ENCODE assay signal across 17 cellular contexts in genomic region chr10:95228934-95229723, GRCh38. TPM values are rescaled to one million over a fixed set of nuclear protein-coding genes. Genes with fewer than 3 reads are reported as not detected.
DNase-seq lines count a peak whose midpoint lies in the region; ATAC-seq and TF ChIP-seq lines count a peak whose summit lies in the region.
"Not testable (repeated sequence)": the region's sequence is repeated elsewhere in the genome, so short reads cannot be mapped to it uniquely, and the experiment has no call there.
"Had no signal": no experiment of that assay in that cellular context is flagged by ENCODE, and none has a peak within 500 bp of the region (broad histone marks: within the 10 kb centered on the region; RNA-seq: fewer than 3 reads in every experiment).

No MANE protein-coding gene starts in this region.

- H3K79me1 ChIP-seq in H9 (ENCODE audit: insufficient read depth, low read depth, low read length, poor library complexity, severe bottlenecking); mesendoderm (ENCODE audit: low read length): not testable (repeated sequence)

- H3K36me3 Mint-ChIP-seq in H9 (ENCODE audit: insufficient read depth in 1 of 3, low read depth in 3 of 3) (peaks cover 9 to 31% (median 13%) of the 10 kb centered on the region in 3 experiments), WTC11 (peaks cover 19% of the 10 kb centered on the region), osteocyte (ENCODE audit: unreplicated experiment) (peaks cover 12% of the 10 kb centered on the region)

- H4K20me1 ChIP-seq in H9 (ENCODE audit: control insufficient read depth, insufficient read depth, insufficient read length); hepatocyte (ENCODE audit: insufficient read depth, poor library complexity, severe bottlenecking): not testable (repeated sequence)

- H2AFZ ChIP-seq in H9 (ENCODE audit: low read length); hepatocyte: not testable (repeated sequence)

- H2BK12ac ChIP-seq in H9 (ENCODE audit: insufficient read length, low read depth, low read length), result peak overlapping the region; percentile 96

- ATAC-seq in Panc1, result peak; percentile 69
- ATAC-seq in WTC11, result not testable (repeated sequence)

- not testable (repeated sequence) for DNase-seq in H9; Panc1 (ENCODE audit: low read depth, low spot score); WTC11 (ENCODE audit: low spot score); hepatocyte (ENCODE audit: low spot score); osteocyte (ENCODE audit: extremely low spot score, unreplicated experiment)
- peak; percentile 51 for DNase-seq in mesendoderm

- peak overlapping the region; percentile 94 for H4K5ac ChIP-seq in H9 (ENCODE audit: insufficient read length, low read depth, low read length)
- not testable (repeated sequence) for H4K5ac ChIP-seq in mesendoderm (ENCODE audit: low read length)

- H3K27ac ChIP-seq in H9 (ENCODE audit: insufficient read length, low read depth, low read length) (peak overlapping the region; percentile 100), Panc1 (ENCODE audit: low read length) (peak overlapping the region; percentile 93), ectodermal cell (ENCODE audit: insufficient read depth, low read depth, low read length, poor library complexity, severe bottlenecking) (peak overlapping the region; percentile 63), hepatocyte (peak overlapping the region; percentile 79), mesendoderm (ENCODE audit: low read depth, low read length) (peak overlapping the region; percentile 85)

- not testable (repeated sequence) for TF ChIP-seq CTCF in H9 (conservative IDR thresholded peaks at IDR 0.05); Panc1 (IDR thresholded peaks at IDR 0.05); WTC11 (IDR thresholded peaks at IDR 0.05); hepatocyte (IDR thresholded peaks at IDR 0.05; ENCODE audit: poor library complexity); osteocyte (IDR thresholded peaks at IDR 0.05)

- CTCF ChIA-PET in Panc1 (lab: Charles Lee), result not testable (repeated sequence)
- CTCF ChIA-PET in WTC11 (lab: Charles Lee), result interaction anchor here (1.3 to 2.1 kb wide), 3 partner anchors 14 to 46 kb away, joined by 3 to 9 read pairs (median 5); no protein-coding TSS in a partner anchor

- peak overlapping the region; percentile 92 for H3T11ph ChIP-seq in H9 (ENCODE audit: low read length)

- peak overlapping the region; percentile 91 for H3K4me2 ChIP-seq in H9 (ENCODE audit: insufficient read depth, insufficient read length, low read length)
- peak overlapping the region; percentile 88 for H3K4me2 ChIP-seq in hepatocyte
- H3K4me2 ChIP-seq in mesendoderm (ENCODE audit: low read length), result peak overlapping the region; percentile 14

- not testable (repeated sequence) for H3K27me3 Mint-ChIP-seq in H9 (ENCODE audit: low read depth); WTC11 (ENCODE audit: low read depth); osteocyte (ENCODE audit: unreplicated experiment)

- H3K4me3 ChIP-seq in Panc1 (ENCODE audit: low read depth in 2 of 2, low read length in 2 of 2), result peak overlapping the region in 1 of 2 experiments; percentile 15; a peak in 1 of 4 replicates
- H3K4me3 ChIP-seq in ectodermal cell (ENCODE audit: insufficient read depth, low read depth, low read length); hepatocyte; mesendoderm (ENCODE audit: low read length): not testable (repeated sequence)

- H3K36me3 ChIP-seq in Panc1 (ENCODE audit: control insufficient read depth, insufficient read depth, low read length); ectodermal cell (ENCODE audit: control insufficient read depth, insufficient read depth, low read length); hepatocyte (replicated peaks; ENCODE audit: insufficient read depth, low read depth); mesendoderm (ENCODE audit: control insufficient read depth, insufficient read depth, low read length): not testable (repeated sequence)

- H4K8ac ChIP-seq in H9 (replicated peaks; ENCODE audit: insufficient read length, low read depth, low read length) (peak overlapping the region; percentile 74), mesendoderm (ENCODE audit: low read depth, low read length) (peak overlapping the region; percentile 94)

- H3K4me1 Mint-ChIP-seq in H9 (peaks cover 42% of the 10 kb centered on the region in 2 experiments), WTC11 (peaks cover 55% of the 10 kb centered on the region), osteocyte (ENCODE audit: unreplicated experiment) (peaks cover 38% of the 10 kb centered on the region)

- H3K18ac ChIP-seq in H9 (ENCODE audit: insufficient read length, low read depth, low read length) (peak overlapping the region; percentile 87), mesendoderm (ENCODE audit: low read length) (peak overlapping the region; percentile 99)

- H2AK5ac ChIP-seq in H9 (ENCODE audit: insufficient read length, low read length), result peak overlapping the region; percentile 76
- not testable (repeated sequence) for H2AK5ac ChIP-seq in mesendoderm (ENCODE audit: low read length)

- H3K27ac Mint-ChIP-seq in H9, result peak overlapping the region; percentile 98 to 100 (median 98)
- peak overlapping the region; percentile 100 for H3K27ac Mint-ChIP-seq in WTC11
- peak overlapping the region; percentile 95 for H3K27ac Mint-ChIP-seq in osteocyte (ENCODE audit: unreplicated experiment)

- intact Hi-C loops in Panc1 (cut with micrococcal nuclease; ENCODE audit: unreplicated experiment), result not testable (repeated sequence)

- H2BK15ac ChIP-seq in H9 (ENCODE audit: low read depth, low read length), result not testable (repeated sequence)
- H2BK15ac ChIP-seq in mesendoderm (replicated peaks; ENCODE audit: low read depth), result peak overlapping the region; percentile 22

- peak overlapping the region; percentile 55 to 57 for H3K4me3 Mint-ChIP-seq in H9
- peak overlapping the region; percentile 45 for H3K4me3 Mint-ChIP-seq in WTC11
- H3K4me3 Mint-ChIP-seq in osteocyte (ENCODE audit: unreplicated experiment), result peak overlapping the region; percentile 5

- H3K9me3 ChIP-seq in H9 (ENCODE audit: control insufficient read depth, low read depth, low read length); Panc1 (ENCODE audit: control insufficient read depth, insufficient read depth, low read depth, low read length); ectodermal cell (ENCODE audit: control insufficient read depth, low read length); hepatocyte (ENCODE audit: low read depth): not testable (repeated sequence)

- peak overlapping the region; percentile 69 for H2BK120ac ChIP-seq in H9 (ENCODE audit: low read depth, low read length, poor library complexity, severe bottlenecking)
- H2BK120ac ChIP-seq in mesendoderm (ENCODE audit: low read depth, low read length), result peak overlapping the region; percentile 96

- H4K91ac ChIP-seq in H9 (ENCODE audit: insufficient read length, low read depth, low read length), result not testable (repeated sequence)

- H2BK20ac ChIP-seq in H9 (ENCODE audit: low read depth, low read length, poor library complexity, severe bottlenecking), result not testable (repeated sequence)

- H3K4me1 ChIP-seq in H9 (ENCODE audit: insufficient read depth, low read length) (peaks cover 11% of the 10 kb centered on the region; the same call in 1 of the 2 replicates), Panc1 (ENCODE audit: control insufficient read depth, insufficient read depth, low read length) (peaks cover 19% of the 10 kb centered on the region)
- H3K4me1 ChIP-seq in ectodermal cell (ENCODE audit: control insufficient read depth, insufficient read depth, low read length); hepatocyte (ENCODE audit: insufficient read depth); mesendoderm (ENCODE audit: control insufficient read depth, low read depth, low read length): not testable (repeated sequence)

- H3K23ac ChIP-seq in H9 (ENCODE audit: insufficient read length, low read depth, low read length); mesendoderm (ENCODE audit: low read length): not testable (repeated sequence)

- not testable (repeated sequence) for H3K27me3 ChIP-seq in H9 (ENCODE audit: insufficient read depth, low read length); Panc1 (ENCODE audit: control insufficient read depth, insufficient read depth, low read length); ectodermal cell (ENCODE audit: control insufficient read depth, insufficient read depth, low read length, poor library complexity, severe bottlenecking); hepatocyte; mesendoderm (ENCODE audit: insufficient read depth, low read length, poor library complexity)

- peaks cover 6 to 17% of the 10 kb centered on the region in 2 experiments; a peak in 4 of 5 replicates for H3K9me3 Mint-ChIP-seq in H9
- not testable (repeated sequence) for H3K9me3 Mint-ChIP-seq in WTC11; osteocyte (ENCODE audit: unreplicated experiment)

- not testable (repeated sequence) for BruUV-seq in Panc1 (replicated peaks; lab: Mats Ljungman, UMichigan)

- H3K79me2 ChIP-seq in H9 (ENCODE audit: insufficient read depth, low read length); hepatocyte; mesendoderm (ENCODE audit: control insufficient read depth, insufficient read depth, low read length): not testable (repeated sequence)

- H3K9ac ChIP-seq in H9 (ENCODE audit: extremely low read depth, insufficient read length, low read length), result peak overlapping the region; percentile 86
- peak overlapping the region; percentile 54 for H3K9ac ChIP-seq in mesendoderm (ENCODE audit: low read length)

- H2BK5ac ChIP-seq in H9 (ENCODE audit: insufficient read length, low read length) (peak overlapping the region; percentile 99), mesendoderm (ENCODE audit: low read length) (peak overlapping the region; percentile 52)

- peak overlapping the region; percentile 100 for H3K56ac ChIP-seq in H9 (ENCODE audit: insufficient read length, low read depth, low read length)
- H3K56ac ChIP-seq in mesendoderm (ENCODE audit: low read length), result peak overlapping the region; percentile 47

- H3K9me2 ChIP-seq in hepatocyte (replicated peaks; ENCODE audit: insufficient read depth), result not testable (repeated sequence)

- H3K23me2 ChIP-seq in H9 (ENCODE audit: insufficient read length, low read depth, low read length, poor library complexity, severe bottlenecking), result peaks cover 11% of the 10 kb centered on the region

- peak overlapping the region; percentile 74; the same call in 1 of the 2 replicates for H3K4ac ChIP-seq in H9 (ENCODE audit: low read depth, low read length)
- peak overlapping the region; percentile 2 for H3K4ac ChIP-seq in mesendoderm (ENCODE audit: low read depth, low read length)

- POLR2A ChIA-PET in Panc1 (lab: Charles Lee), result not testable (repeated sequence)
- POLR2A ChIA-PET in WTC11 (lab: Charles Lee), result interaction anchor here (0.6 kb wide), 1 partner anchor 212 kb away, joined by 3 read pairs; no protein-coding TSS in a partner anchor

- peak overlapping the region; percentile 16; the same call in 1 of the 2 replicates for H3K14ac ChIP-seq in H9 (ENCODE audit: insufficient read depth, low read length)

- in situ Hi-C loops in Panc1 (cut with HindIII; ENCODE audit: low pct_unique_long_range_greater_than_20kb, low sequenced_read_pairs), result not testable (repeated sequence)

- no CpG with 5 or more reads among the region's 14 CpGs for WGBS in H9 (ENCODE audit: extremely low coverage, insufficient read length, low lambda C conversion rate)
- WGBS in ectodermal cell, 2 experiments, result 33 to 35% methylated on average over 12 to 13 of the region's 14 CpGs
- WGBS in hepatocyte (ENCODE audit: low lambda C conversion rate, missing lambda C conversion rate), result 68% methylated on average over 14 of the region's 14 CpGs
- no CpG with 5 or more reads among the region's 14 CpGs for WGBS in mesendoderm (ENCODE audit: extremely low coverage, insufficient coverage, low lambda C conversion rate)

RNA-seq across cellular contexts. Expression of gene ACSM6, which starts 35.1 kb away (rescaled TPM):
- total RNA-seq in H9 (2021) (0.18 TPM in 1 of 2 replicates, not detected in the other), Panc1 (2021; ENCODE audit: unreplicated experiment) (not detected), WTC11 (2021) (0.11 to 0.14 TPM in 2 of 3 replicates, not detected in the other), hepatocyte (not detected in 2 replicates), osteocyte (not detected in 2 replicates)
- not detected for polyA plus RNA-seq in Panc1 (2012; ENCODE audit: insufficient read length)
- not detected for polyA plus RNA-seq in ectodermal cell (2013, experiment 1 of 4)
- not detected for polyA plus RNA-seq in ectodermal cell (2013, experiment 2 of 4)
- polyA plus RNA-seq in ectodermal cell (2013, experiment 3 of 4), result not detected
- polyA plus RNA-seq in ectodermal cell (2013, experiment 4 of 4), result not detected
- 0.10 TPM in 1 of 2 replicates, not detected in the other for polyA plus RNA-seq in hepatocyte
- 0.04 TPM for polyA plus RNA-seq in mesendoderm (2013, experiment 1 of 2)
- polyA plus RNA-seq in mesendoderm (2013, experiment 2 of 2), result 0.04 TPM
- total RNA-seq: activated CD4-positive, alpha-beta memory T cell treated with anti-CD3 and anti-CD28 coated beads, Interleukin-2, amount 10 ng/mL, durations not matched to agents 7 days and 5 days; dorsolateral prefrontal cortex; G401; glomerular endothelial cell; lung; pulmonary artery endothelial cell; Right ventricle myocardium inferior; T-helper 2 cell treated with Interferon-gamma antibody and Interleukin-4, amounts not matched to agents 100 ng/mL and 5 ng/mL, for 36 hours; tibial nerve had no signal
- polyA plus RNA-seq: lung, sigmoid colon had no signal

Comparison
In these comparisons a context has a peak if more than half of its experiments do, and no peak if none do; other contexts are left out.
1. H3K4me2 ChIP-seq: peak in every context shown above with its lines; median percentile 91 in H9; 88 in hepatocyte; 14 in mesendoderm.
2. H3K4me3 Mint-ChIP-seq: peak in every context shown above with its lines; median percentile 56 in H9; 45 in WTC11; 5 in osteocyte.